ENCODE assay signal across 1 cellular context in genomic region chr6:151534576-151534975, GRCh38.
TF ChIP-seq lines count a peak whose summit lies in the region.

No MANE protein-coding gene starts in this region.

TF ChIP-seq in IMR-90, 13 proteins besides CTCF, POLR2A, EP300 and RAD21 (continued from another document):
- no peak for TF ChIP-seq NFE2L2 (IDR thresholded peaks at IDR 0.05; ENCODE audit: low read depth, low read length)
- no peak for TF ChIP-seq ELK1 (IDR thresholded peaks at IDR 0.05; ENCODE audit: borderline replicate concordance, low read depth, low read length)
- TF ChIP-seq FOS (IDR thresholded peaks at IDR 0.05; ENCODE audit: low read depth, low read length): no peak
